In the genomic region with DNA sequence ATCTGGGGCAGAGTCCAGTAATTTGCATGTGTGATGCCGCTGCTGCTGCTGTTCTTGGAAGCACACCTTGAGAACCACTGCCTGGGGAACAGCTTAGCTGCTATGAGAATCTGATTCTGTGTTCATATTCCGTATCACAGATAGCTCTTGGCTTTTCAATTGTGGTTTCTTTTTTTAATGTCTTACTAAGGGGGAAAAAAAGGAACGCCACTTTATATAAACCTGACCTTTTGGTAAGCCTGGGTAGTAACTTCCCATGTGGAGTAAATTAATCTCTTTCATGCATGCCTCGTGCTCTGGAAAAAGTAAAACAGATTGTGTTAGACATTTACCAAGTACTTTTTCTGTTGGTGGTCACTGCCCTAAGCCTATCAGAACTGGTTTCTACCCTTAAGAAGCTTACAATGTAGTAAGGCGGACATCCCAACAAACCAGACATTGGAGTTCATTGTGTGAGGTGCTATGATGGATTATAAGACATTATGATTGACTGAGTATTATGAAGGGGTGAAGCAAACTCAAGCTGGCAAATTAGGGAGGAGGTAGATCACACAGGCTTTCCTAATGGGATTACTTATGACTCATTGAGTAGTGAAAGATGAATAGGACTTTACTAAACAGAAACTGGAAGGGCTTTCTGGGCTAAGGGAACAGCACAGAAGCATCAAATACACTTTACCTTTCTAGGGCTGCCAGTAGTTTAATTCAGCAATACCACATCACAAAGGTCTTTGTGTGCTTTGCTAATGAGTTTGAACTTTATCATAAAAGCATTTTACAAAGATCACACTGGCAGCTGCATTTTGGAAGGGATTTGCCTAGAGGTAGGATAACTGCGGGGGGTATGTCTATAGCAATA, we compare ENCODE assay signal across 10 cellular contexts.
DNase-seq lines count a peak whose midpoint lies in the region; ATAC-seq, FAIRE-seq and TF ChIP-seq lines count a peak whose summit lies in the region.
"Had no signal": no experiment of that assay in that cellular context is flagged by ENCODE, and none has a peak within 500 bp of the region (broad histone marks: within the 10 kb centered on the region; RNA-seq: fewer than 3 reads in every experiment).

No MANE protein-coding gene starts in this region.

- H3K27me3 ChIP-seq in transverse colon, result no peaks in the 10 kb centered on the region
- H3K27me3 ChIP-seq in ascending aorta, result no peaks in the 10 kb centered on the region
- no peaks in the 10 kb centered on the region for H3K27me3 ChIP-seq in small intestine (ENCODE audit: control insufficient read depth in 2 of 2, insufficient read depth in 2 of 2, low read length in 2 of 2)
- H3K27me3 ChIP-seq: cardiac muscle cell had no signal

- no peak for TF ChIP-seq EP300 in transverse colon (IDR thresholded peaks at IDR 0.05; ENCODE audit: low read depth)

- H3K27ac ChIP-seq in transverse colon (peak overlapping the region; percentile 58 to 68 (median 62)), ascending aorta (no peak overlapping the region), small intestine (ENCODE audit: low read depth in 1 of 2, low read length in 1 of 2) (no peak overlapping the region)
- H3K27ac ChIP-seq: cardiac muscle cell, parathyroid adenoma had no signal

- WGBS in transverse colon (ENCODE audit: low coverage in 1 of 2), 2 donors, result 49 to 50% methylated on average over 6 of the region's 6 CpGs
- 51 to 71% (median 68%) methylated on average over 6 of the region's 6 CpGs for WGBS in small intestine, 3 donors

- POLR2A ChIA-PET in T-cell (lab: Charles Lee), result interaction anchor here (0.6 to 1.0 kb wide), 3 partner anchors 22 to 307 kb away, joined by 3 read pairs; no protein-coding TSS in a partner anchor

- H3K4me1 ChIP-seq in transverse colon (peaks cover 20 to 72% (median 44%) of the 10 kb centered on the region in 4 donors), ascending aorta (peaks cover 0 to 16% of the 10 kb centered on the region in 2 donors), small intestine (ENCODE audit: control insufficient read depth in 2 of 2, insufficient read depth in 1 of 2, low read depth in 1 of 2, low read length in 1 of 2) (peaks cover 0 to 9% of the 10 kb centered on the region in 2 donors)
- H3K4me1 ChIP-seq: parathyroid adenoma had no signal

- H3K4me3 ChIP-seq in transverse colon, result no peak overlapping the region
- H3K4me3 ChIP-seq in ascending aorta, result no peak overlapping the region
- no peak overlapping the region for H3K4me3 ChIP-seq in small intestine (ENCODE audit: low read depth in 1 of 2, low read length in 2 of 2)
- H3K4me3 ChIP-seq: cardiac muscle cell had no signal

- H3K9me3 Mint-ChIP-seq in activated T-cell treated with anti-CD3 and anti-CD28 coated beads, Interleukin-2, amount 50 U/mL, for 24 hours, result no peaks in the 10 kb centered on the region
- H3K9me3 Mint-ChIP-seq in T-cell, result no peaks in the 10 kb centered on the region

- H3K36me3 Mint-ChIP-seq in activated T-cell treated with anti-CD3 and anti-CD28 coated beads, Interleukin-2, amount 50 U/mL, for 24 hours (ENCODE audit: low read depth), result peaks cover 61% of the 10 kb centered on the region
- H3K36me3 Mint-ChIP-seq in T-cell, result peaks cover 12% of the 10 kb centered on the region

- TF ChIP-seq CTCF in transverse colon (IDR thresholded peaks at IDR 0.05) (no peak), ascending aorta (IDR thresholded peaks at IDR 0.05) (no peak)

- CTCF ChIA-PET in T-cell (lab: Charles Lee), result interaction anchor here (0.6 to 2.1 kb wide), 2 partner anchors 27 to 64 kb away, joined by 4 to 12 read pairs; partner anchors contain the start of gene MAML2 (in 1 of the 2)

- no peaks in the 10 kb centered on the region for H3K27me3 Mint-ChIP-seq in activated T-cell treated with anti-CD3 and anti-CD28 coated beads, Interleukin-2, amount 50 U/mL, for 24 hours
- no peaks in the 10 kb centered on the region for H3K27me3 Mint-ChIP-seq in T-cell

- intact Hi-C loops in transverse colon (cut with DNase I; ENCODE audit: low total_unique reads), result no loop called here
- intact Hi-C loops in ascending aorta (cut with DNase I), result no loop called here

- H3K4me3 Mint-ChIP-seq in activated T-cell treated with anti-CD3 and anti-CD28 coated beads, Interleukin-2, amount 50 U/mL, for 24 hours, result no peak overlapping the region
- peak overlapping the region in 1 of 3 donors; percentile 40 for H3K4me3 Mint-ChIP-seq in T-cell

- ATAC-seq in T-cell (replicated peaks in 1 of 4), result peak in 3 of 4 experiments; percentile 27 to 73 (median 47)

- in situ Hi-C loops in transverse colon (cut with MboI; ENCODE audit: low pct_ligation_motif_present in 1 of 4, low pct_unique_long_range_greater_than_20kb in 1 of 4, low sequenced_read_pairs in 3 of 4), result no loop called here

- H3K4me1 Mint-ChIP-seq in activated T-cell treated with anti-CD3 and anti-CD28 coated beads, Interleukin-2, amount 50 U/mL, for 24 hours (ENCODE audit: low read depth), result peaks cover 71% of the 10 kb centered on the region
- H3K4me1 Mint-ChIP-seq in T-cell, result peaks cover 66 to 70% (median 67%) of the 10 kb centered on the region in 3 donors

- no peak for DNase-seq in activated T-cell treated with anti-CD3 and anti-CD28 coated beads, Interleukin-2, amount 50 U/mL, for 24 hours
- DNase-seq in activated T-cell treated with anti-CD3 and anti-CD28 coated beads, Interleukin-2, amount 50 U/mL, for 48 hours, result no peak
- no peak for DNase-seq in T-cell
- DNase-seq in fibroblast of peridontal ligament (ENCODE audit: extremely low read depth), result peak; percentile 86
- DNase-seq in transverse colon, result no peak
- DNase-seq in ascending aorta (ENCODE audit: low spot score in 2 of 2), result no peak
- DNase-seq in stimulated activated CD4-positive, alpha-beta T cell treated with anti-CD3 and anti-CD28 coated beads, Interleukin-4, amount 100 ng/mL, for 4 hours, result no peak
- DNase-seq in small intestine, result no peak

- H3K36me3 ChIP-seq in transverse colon (no peaks in the 10 kb centered on the region), ascending aorta (no peaks in the 10 kb centered on the region), small intestine (ENCODE audit: control insufficient read depth in 2 of 2, insufficient read depth in 2 of 2, low read length in 2 of 2) (no peaks in the 10 kb centered on the region)
- H3K36me3 ChIP-seq: cardiac muscle cell had no signal

- no peak for FAIRE-seq in small intestine (lab: Jason Lieb, UNC)

- TF ChIP-seq POLR2A in transverse colon (IDR thresholded peaks at IDR 0.05), result no peak

- no peaks in the 10 kb centered on the region for H3K9me3 ChIP-seq in transverse colon
- no peaks in the 10 kb centered on the region for H3K9me3 ChIP-seq in ascending aorta
- H3K9me3 ChIP-seq in small intestine (ENCODE audit: control insufficient read depth, low read depth), result no peaks in the 10 kb centered on the region

- H3K27ac Mint-ChIP-seq in activated T-cell treated with anti-CD3 and anti-CD28 coated beads, Interleukin-2, amount 50 U/mL, for 24 hours, result peak overlapping the region; percentile 72
- H3K27ac Mint-ChIP-seq in T-cell, result peak overlapping the region; percentile 62 to 66

Comparison
In these comparisons a context has a peak if more than half of its experiments do, and no peak if none do; other contexts are left out.
1. H3K27ac ChIP-seq: peak in transverse colon (4 of 4); none in ascending aorta (0 of 2) and small intestine (0 of 2).